In genomic region chr9:61330342-61331092, GRCh38 we compare ENCODE assay signal across 8 cellular contexts.
DNase-seq lines count a peak whose midpoint lies in the region; ATAC-seq and TF ChIP-seq lines count a peak whose summit lies in the region.
"Not testable (repeated sequence)": the region's sequence is repeated elsewhere in the genome, so short reads cannot be mapped to it uniquely, and the experiment has no call there.

No MANE protein-coding gene starts in this region.

- H3K18ac ChIP-seq in neuronal stem cell (ENCODE audit: low read length) = not testable (repeated sequence)

- H2BK15ac ChIP-seq in neuronal stem cell (ENCODE audit: low read length) = not testable (repeated sequence)

- not testable (repeated sequence) for H2BK12ac ChIP-seq in neuronal stem cell (ENCODE audit: low read length)

- not testable (repeated sequence) for H3K27ac Mint-ChIP-seq in activated naive CD8-positive, alpha-beta T cell treated with anti-CD3 and anti-CD28 coated beads, Interleukin-2, amount 10 ng/mL, durations not matched to agents 7 days and 5 days; stimulated activated memory B cell treated with anti-CD40 and anti-IgM and Interleukin-4, amounts not matched to agents 10 μg/mL and 1 μg/mL and 100 μg/mL, for 72 hours

- not testable (repeated sequence) for H4K20me1 ChIP-seq in OCI-LY3 (ENCODE audit: insufficient read depth, low read length)

- H3K4me3 ChIP-seq in BE2C (ENCODE audit: low read depth, low read length) (peak overlapping the region; percentile 29), OCI-LY3 (ENCODE audit: low read length) (peak overlapping the region; percentile 67), dorsolateral prefrontal cortex (peak overlapping the region in 48 of 59 donors; percentile 6 to 66 (median 42)), cardiac muscle cell (peak overlapping the region; percentile 19), left lung (peak overlapping the region in 1 of 2 donors; percentile 13), neuronal stem cell (ENCODE audit: low read length in 2 of 2) (peak overlapping the region; percentile 32 to 72)

- intact Hi-C loops in dorsolateral prefrontal cortex (cut with DNase I); left lung (cut with DNase I): not testable (repeated sequence)

- ATAC-seq in activated naive CD8-positive, alpha-beta T cell treated with anti-CD3 and anti-CD28 coated beads, Interleukin-2, amount 10 ng/mL, durations not matched to agents 7 days and 5 days (ENCODE audit: low read depth); left lung; stimulated activated memory B cell treated with anti-CD40 and anti-IgM and Interleukin-4, amounts not matched to agents 10 μg/mL and 1 μg/mL and 100 μg/mL, for 72 hours: not testable (repeated sequence)

- not testable (repeated sequence) for H3K79me2 ChIP-seq in OCI-LY3 (ENCODE audit: low read length)

- not testable (repeated sequence) for H3K27me3 Mint-ChIP-seq in activated naive CD8-positive, alpha-beta T cell treated with anti-CD3 and anti-CD28 coated beads, Interleukin-2, amount 10 ng/mL, durations not matched to agents 7 days and 5 days; stimulated activated memory B cell treated with anti-CD40 and anti-IgM and Interleukin-4, amounts not matched to agents 10 μg/mL and 1 μg/mL and 100 μg/mL, for 72 hours

- DNase-seq in BE2C (peak; percentile 50), dorsolateral prefrontal cortex (peak in 2 of 10 donors; percentile 39 to 40), left lung (peak; percentile 39 to 76)
- peak; percentile 26 for DNase-seq in activated naive CD8-positive, alpha-beta T cell treated with anti-CD3 and anti-CD28 coated beads, Interleukin-2, amount 10 ng/mL, durations not matched to agents 7 days and 5 days
- not testable (repeated sequence) for DNase-seq in cardiac muscle cell (ENCODE audit: low read depth in 1 of 2, low spot score in 1 of 2); neuronal stem cell (ENCODE audit: low spot score)

- H2BK5ac ChIP-seq in neuronal stem cell (ENCODE audit: low read length) = not testable (repeated sequence)

- H3K36me3 Mint-ChIP-seq in activated naive CD8-positive, alpha-beta T cell treated with anti-CD3 and anti-CD28 coated beads, Interleukin-2, amount 10 ng/mL, durations not matched to agents 7 days and 5 days; stimulated activated memory B cell treated with anti-CD40 and anti-IgM and Interleukin-4, amounts not matched to agents 10 μg/mL and 1 μg/mL and 100 μg/mL, for 72 hours: not testable (repeated sequence)

- not testable (repeated sequence) for H3K27me3 ChIP-seq in BE2C; OCI-LY3 (ENCODE audit: low read depth, low read length); dorsolateral prefrontal cortex; cardiac muscle cell; left lung; neuronal stem cell (ENCODE audit: control insufficient read depth in 3 of 3, insufficient read depth in 3 of 3, low read depth in 1 of 3, low read length in 3 of 3)

- POLR2A ChIA-PET in activated naive CD8-positive, alpha-beta T cell treated with anti-CD3 and anti-CD28 coated beads, Interleukin-2, amount 10 ng/mL, durations not matched to agents 7 days and 5 days (lab: Charles Lee) = not testable (repeated sequence)

- H3K4ac ChIP-seq in neuronal stem cell (ENCODE audit: low read length) = not testable (repeated sequence)

- H3K9ac ChIP-seq in OCI-LY3 (ENCODE audit: low read length) = not testable (repeated sequence)
- peak overlapping the region; percentile 44 for H3K9ac ChIP-seq in neuronal stem cell (ENCODE audit: low read depth, low read length, poor library complexity)

- not testable (repeated sequence) for H3K4me1 ChIP-seq in BE2C; OCI-LY3 (ENCODE audit: low read length); cardiac muscle cell (ENCODE audit: low read depth); left lung; neuronal stem cell (ENCODE audit: control insufficient read depth in 2 of 2, insufficient read depth in 1 of 2, low read depth in 1 of 2, low read length in 2 of 2)

- not testable (repeated sequence) for H3K9me3 Mint-ChIP-seq in activated naive CD8-positive, alpha-beta T cell treated with anti-CD3 and anti-CD28 coated beads, Interleukin-2, amount 10 ng/mL, durations not matched to agents 7 days and 5 days; stimulated activated memory B cell treated with anti-CD40 and anti-IgM and Interleukin-4, amounts not matched to agents 10 μg/mL and 1 μg/mL and 100 μg/mL, for 72 hours

- H3K36me3 ChIP-seq in BE2C; OCI-LY3 (replicated peaks; ENCODE audit: low read depth, low read length); cardiac muscle cell; left lung; neuronal stem cell (replicated peaks in 1 of 2; ENCODE audit: control insufficient read depth in 2 of 2, insufficient read depth in 2 of 2, low read length in 2 of 2): not testable (repeated sequence)

- not testable (repeated sequence) for H4K91ac ChIP-seq in neuronal stem cell (ENCODE audit: low read depth, low read length, poor library complexity)

- H3K4me1 Mint-ChIP-seq in activated naive CD8-positive, alpha-beta T cell treated with anti-CD3 and anti-CD28 coated beads, Interleukin-2, amount 10 ng/mL, durations not matched to agents 7 days and 5 days; stimulated activated memory B cell treated with anti-CD40 and anti-IgM and Interleukin-4, amounts not matched to agents 10 μg/mL and 1 μg/mL and 100 μg/mL, for 72 hours: not testable (repeated sequence)

- not testable (repeated sequence) for H4K8ac ChIP-seq in neuronal stem cell (ENCODE audit: low read depth, low read length)

- not testable (repeated sequence) for H3K79me1 ChIP-seq in neuronal stem cell (ENCODE audit: low read depth, low read length)

- not testable (repeated sequence) for TF ChIP-seq CTCF in BE2C (IDR thresholded peaks at IDR 0.05; ENCODE audit: low read depth, low read length); OCI-LY3 (IDR thresholded peaks at IDR 0.05; ENCODE audit: low read depth, low read length); dorsolateral prefrontal cortex (IDR thresholded peaks at IDR 0.05 in 54 of 56, conservative IDR thresholded peaks at IDR 0.05 in 2 of 56; ENCODE audit: low read depth in 1 of 56, partially characterized antibody in 56 of 56); cardiac muscle cell (IDR thresholded peaks at IDR 0.05; ENCODE audit: low read depth, low read length); left lung (IDR thresholded peaks at IDR 0.05)

- not testable (repeated sequence) for H3K27ac ChIP-seq in OCI-LY3 (ENCODE audit: low read length); dorsolateral prefrontal cortex; cardiac muscle cell; left lung; neuronal stem cell (replicated peaks; ENCODE audit: low read length)

- not testable (repeated sequence) for H3K4me2 ChIP-seq in OCI-LY3 (ENCODE audit: low read length); neuronal stem cell (ENCODE audit: insufficient read depth, low read length, poor library complexity, severe bottlenecking)

- not testable (repeated sequence) for H2AK5ac ChIP-seq in neuronal stem cell (ENCODE audit: low read depth, low read length)

- not testable (repeated sequence) for H2AFZ ChIP-seq in OCI-LY3 (ENCODE audit: low read depth, low read length); neuronal stem cell (ENCODE audit: low read length)

- no CpG with 5 or more reads among the region's 75 CpGs for WGBS in neuronal stem cell (ENCODE audit: extremely low coverage in 2 of 2, insufficient read length in 2 of 2, insufficient replicate concordance in 1 of 2), 2 donors

- not testable (repeated sequence) for H3K23ac ChIP-seq in neuronal stem cell (ENCODE audit: low read depth, low read length, poor library complexity)

- not testable (repeated sequence) for H3K14ac ChIP-seq in neuronal stem cell (ENCODE audit: low read length)

- not testable (repeated sequence) for H2BK120ac ChIP-seq in neuronal stem cell (ENCODE audit: low read depth, low read length)

- H3K9me3 ChIP-seq in BE2C; OCI-LY3 (ENCODE audit: insufficient read depth, low read length); cardiac muscle cell (ENCODE audit: low read depth); left lung; neuronal stem cell (replicated peaks in 1 of 2; ENCODE audit: control insufficient read depth in 2 of 2, insufficient read depth in 1 of 2, low read depth in 1 of 2, low read length in 2 of 2): not testable (repeated sequence)

- peak overlapping the region; percentile 22 for H3K4me3 Mint-ChIP-seq in activated naive CD8-positive, alpha-beta T cell treated with anti-CD3 and anti-CD28 coated beads, Interleukin-2, amount 10 ng/mL, durations not matched to agents 7 days and 5 days
- peak overlapping the region; percentile 47 for H3K4me3 Mint-ChIP-seq in stimulated activated memory B cell treated with anti-CD40 and anti-IgM and Interleukin-4, amounts not matched to agents 10 μg/mL and 1 μg/mL and 100 μg/mL, for 72 hours
